28 cellular contexts compared by ENCODE assay signal in genomic region chr16:74591914-74592650, GRCh38. TPM values are rescaled to one million over a fixed set of nuclear protein-coding genes. Genes with fewer than 3 reads are reported as not detected.
A peak's percentile ranks its signal among the peaks of the same experiment; 100 is the strongest.
DNase-seq lines count a peak whose midpoint lies in the region; ATAC-seq, FAIRE-seq and TF ChIP-seq lines count a peak whose summit lies in the region.
"Had no signal": no experiment of that assay in that cellular context is flagged by ENCODE, and none has a peak within 500 bp of the region (broad histone marks: within the 10 kb centered on the region; RNA-seq: fewer than 3 reads in every experiment).

No MANE protein-coding gene starts in this region.

- H3K4me3 ChIP-seq in upper lobe of right lung: no peak overlapping the region
- H3K4me3 ChIP-seq: A549, cardiac muscle cell, HAP-1, PC-9, prostate gland, upper lobe of left lung had no signal

- no peak overlapping the region for H3K27ac ChIP-seq in upper lobe of right lung
- H3K27ac ChIP-seq: A549, cardiac muscle cell, PC-9, prostate gland, upper lobe of left lung had no signal

- peaks cover 62% of the 10 kb centered on the region for H3K4me1 Mint-ChIP-seq in activated naive CD8-positive, alpha-beta T cell (ENCODE audit: low read depth)
- H3K4me1 Mint-ChIP-seq in activated naive CD8-positive, alpha-beta T cell treated with anti-CD3 and anti-CD28 coated beads for 36 hours: peaks cover 56% of the 10 kb centered on the region
- H3K4me1 Mint-ChIP-seq in T-helper 17 cell (peaks cover 34% of the 10 kb centered on the region), glutamatergic neuron (ENCODE audit: low read depth, unreplicated experiment) (peaks cover 2% of the 10 kb centered on the region)
- H3K4me1 Mint-ChIP-seq in activated CD8-positive, alpha-beta T cell treated with anti-CD3 and anti-CD28 coated beads for 36 hours (ENCODE audit: low read depth): peaks cover 49% of the 10 kb centered on the region

- H3K36me3 Mint-ChIP-seq in activated naive CD8-positive, alpha-beta T cell: peaks cover 5% of the 10 kb centered on the region
- H3K36me3 Mint-ChIP-seq in activated naive CD8-positive, alpha-beta T cell treated with anti-CD3 and anti-CD28 coated beads for 36 hours: peaks cover 37% of the 10 kb centered on the region
- peaks cover 2% of the 10 kb centered on the region for H3K36me3 Mint-ChIP-seq in T-helper 17 cell (ENCODE audit: low read depth)
- no peaks in the 10 kb centered on the region for H3K36me3 Mint-ChIP-seq in glutamatergic neuron (ENCODE audit: unreplicated experiment)
- peaks cover 22% of the 10 kb centered on the region for H3K36me3 Mint-ChIP-seq in activated CD8-positive, alpha-beta T cell treated with anti-CD3 and anti-CD28 coated beads for 36 hours (ENCODE audit: low read depth)

- no peaks in the 10 kb centered on the region for H3K27me3 ChIP-seq in upper lobe of right lung
- H3K27me3 ChIP-seq: cardiac muscle cell, upper lobe of left lung had no signal

- H3K9me3 Mint-ChIP-seq in activated naive CD8-positive, alpha-beta T cell (ENCODE audit: low read depth): peaks cover 2% of the 10 kb centered on the region
- peaks cover 3% of the 10 kb centered on the region for H3K9me3 Mint-ChIP-seq in activated naive CD8-positive, alpha-beta T cell treated with anti-CD3 and anti-CD28 coated beads for 36 hours
- peaks cover 3% of the 10 kb centered on the region for H3K9me3 Mint-ChIP-seq in glutamatergic neuron (ENCODE audit: unreplicated experiment)
- H3K9me3 Mint-ChIP-seq in activated CD8-positive, alpha-beta T cell treated with anti-CD3 and anti-CD28 coated beads for 36 hours: no peaks in the 10 kb centered on the region
- H3K9me3 Mint-ChIP-seq: activated T-cell treated with anti-CD3 and anti-CD28 coated beads, Interleukin-2, amount 50 U/mL, for 4 hours; IgD-negative memory B cell had no signal

- DNase-seq in activated naive CD8-positive, alpha-beta T cell treated with anti-CD3 and anti-CD28 coated beads for 36 hours: no peak
- DNase-seq in T-helper 17 cell (no peak), glutamatergic neuron (no peak), upper lobe of right lung (no peak), GM12892 (ENCODE audit: insufficient read length) (no peak)
- no peak for DNase-seq in activated CD8-positive, alpha-beta T cell treated with anti-CD3 and anti-CD28 coated beads for 36 hours
- DNase-seq: activated CD4-positive, alpha-beta T cell treated with anti-CD3 and anti-CD28 coated beads for 1 hour; activated naive CD4-positive, alpha-beta T cell treated with Interleukin-2 at 50 U/mL for 16 hours; activated T-cell treated with anti-CD3 and anti-CD28 coated beads, Interleukin-2, amount 50 U/mL, for 4 hours; aorta; Calu3; DND-41; islet precursor cell; NCI-H146; NCI-H510A treated with DMSO at 0.1 percent for 48 hours; PC-9; SIG-M5 had no signal

- peaks cover 4% of the 10 kb centered on the region for H3K4me1 ChIP-seq in upper lobe of right lung
- H3K4me1 ChIP-seq: prostate gland had no signal

- no peak overlapping the region for H3K4me3 Mint-ChIP-seq in activated naive CD8-positive, alpha-beta T cell
- H3K4me3 Mint-ChIP-seq in activated naive CD8-positive, alpha-beta T cell treated with anti-CD3 and anti-CD28 coated beads for 36 hours: no peak overlapping the region
- H3K4me3 Mint-ChIP-seq in T-helper 17 cell (peak overlapping the region; percentile 53), glutamatergic neuron (ENCODE audit: unreplicated experiment) (no peak overlapping the region)
- H3K4me3 Mint-ChIP-seq in activated CD8-positive, alpha-beta T cell treated with anti-CD3 and anti-CD28 coated beads for 36 hours: no peak overlapping the region
- H3K4me3 Mint-ChIP-seq: activated T-cell treated with anti-CD3 and anti-CD28 coated beads, Interleukin-2, amount 50 U/mL, for 4 hours; B cell had no signal

- intact Hi-C loops in upper lobe of right lung (cut with DNase I): no loop called here
- intact Hi-C loops in activated CD8-positive, alpha-beta T cell treated with anti-CD3 and anti-CD28 coated beads for 36 hours (cut with micrococcal nuclease): no loop called here

- no peak for ATAC-seq in T-helper 17 cell
- peak; percentile 19 for ATAC-seq in upper lobe of right lung
- ATAC-seq in activated CD8-positive, alpha-beta T cell treated with anti-CD3 and anti-CD28 coated beads for 36 hours: no peak
- no peak for ATAC-seq in HG03432 (IDR thresholded peaks at IDR 0.05; ENCODE audit: unreplicated experiment)
- ATAC-seq: A549; activated T-cell treated with anti-CD3 and anti-CD28 coated beads, Interleukin-2, amount 50 U/mL, for 4 hours had no signal

- no peak for FAIRE-seq in GM12892 (lab: Jason Lieb, UNC)
- FAIRE-seq: A549, endothelial cell of umbilical vein, GM12891 had no signal

- peak overlapping the region; percentile 16 for H3K27ac Mint-ChIP-seq in activated naive CD8-positive, alpha-beta T cell
- no peak overlapping the region for H3K27ac Mint-ChIP-seq in activated naive CD8-positive, alpha-beta T cell treated with anti-CD3 and anti-CD28 coated beads for 36 hours
- H3K27ac Mint-ChIP-seq in T-helper 17 cell (peak overlapping the region; percentile 43), glutamatergic neuron (ENCODE audit: unreplicated experiment) (peak overlapping the region; percentile 1)
- no peak overlapping the region for H3K27ac Mint-ChIP-seq in activated CD8-positive, alpha-beta T cell treated with anti-CD3 and anti-CD28 coated beads for 36 hours
- H3K27ac Mint-ChIP-seq: B cell had no signal

- CTCF ChIA-PET in activated CD8-positive, alpha-beta T cell treated with anti-CD3 and anti-CD28 coated beads for 36 hours (lab: Charles Lee): interaction anchor here (0.9 kb wide), 1 partner anchor 9 kb away, joined by 3 read pairs; no protein-coding TSS in a partner anchor

- TF ChIP-seq CTCF in glutamatergic neuron (IDR thresholded peaks at IDR 0.05; ENCODE audit: partially characterized antibody, unreplicated experiment) (no peak), upper lobe of right lung (IDR thresholded peaks at IDR 0.05) (no peak)
- TF ChIP-seq CTCF in activated CD8-positive, alpha-beta T cell treated with anti-CD3 and anti-CD28 coated beads for 36 hours (IDR thresholded peaks at IDR 0.05): no peak

- peaks cover 11% of the 10 kb centered on the region for H3K36me3 ChIP-seq in upper lobe of right lung
- H3K36me3 ChIP-seq: cardiac muscle cell, prostate gland had no signal

- POLR2A ChIA-PET in activated CD8-positive, alpha-beta T cell treated with anti-CD3 and anti-CD28 coated beads for 36 hours (lab: Charles Lee): interaction anchor here (0.6 to 1.4 kb wide), 3 partner anchors 10 to 14 kb away, joined by 3 read pairs; no protein-coding TSS in a partner anchor

- TF ChIP-seq POLR2A in GM12892 (IDR thresholded peaks at IDR 0.05; ENCODE audit: low read depth, low read length): no peak

- no peaks in the 10 kb centered on the region for H3K9me3 ChIP-seq in T-helper 17 cell (ENCODE audit: control insufficient read depth, low read length, poor library complexity, severe bottlenecking)
- H3K9me3 ChIP-seq in upper lobe of right lung: no peaks in the 10 kb centered on the region
- H3K9me3 ChIP-seq: A549, HAP-1, prostate gland, upper lobe of left lung had no signal

- no peaks in the 10 kb centered on the region for H3K27me3 Mint-ChIP-seq in activated naive CD8-positive, alpha-beta T cell
- no peaks in the 10 kb centered on the region for H3K27me3 Mint-ChIP-seq in activated naive CD8-positive, alpha-beta T cell treated with anti-CD3 and anti-CD28 coated beads for 36 hours
- H3K27me3 Mint-ChIP-seq in T-helper 17 cell: no peaks in the 10 kb centered on the region
- H3K27me3 Mint-ChIP-seq in glutamatergic neuron (ENCODE audit: unreplicated experiment): no peaks in the 10 kb centered on the region
- no peaks in the 10 kb centered on the region for H3K27me3 Mint-ChIP-seq in activated CD8-positive, alpha-beta T cell treated with anti-CD3 and anti-CD28 coated beads for 36 hours
- H3K27me3 Mint-ChIP-seq: B cell, IgD-negative memory B cell had no signal

RNA-seq across cellular contexts. Expression of gene GLG1, which starts 14.8 kb away (rescaled TPM):
- 10 to 100 TPM; 58.7 to 60.8 TPM for total RNA-seq in activated naive CD8-positive, alpha-beta T cell treated with anti-CD3 and anti-CD28 coated beads for 36 hours
- total RNA-seq in T-helper 17 cell: 100 to 1,000 TPM; 166 to 180 TPM
- 143 TPM for total RNA-seq in glutamatergic neuron (ENCODE audit: unreplicated experiment)
- 112 TPM for total RNA-seq in upper lobe of right lung
- total RNA-seq in activated CD8-positive, alpha-beta T cell treated with anti-CD3 and anti-CD28 coated beads for 36 hours: 10 to 100 TPM; 70.0 to 74.9 TPM
- 25.5 TPM for polyA plus RNA-seq in GM12892 (2012; ENCODE audit: missing spikeins)

Comparison
In these comparisons a context has a peak if more than half of its experiments do, and no peak if none do; other contexts are left out.
1. H3K27ac Mint-ChIP-seq: peak in activated naive CD8-positive, alpha-beta T cell (single experiment), T-helper 17 cell (single experiment) and glutamatergic neuron (single experiment); none in activated naive CD8-positive, alpha-beta T cell treated with anti-CD3 and anti-CD28 coated beads for 36 hours (single experiment) and activated CD8-positive, alpha-beta T cell treated with anti-CD3 and anti-CD28 coated beads for 36 hours (single experiment).